23 cellular contexts compared by ENCODE assay signal in genomic region chr5:169270827-169271226, GRCh38. TPM values are rescaled to one million over a fixed set of nuclear protein-coding genes. Genes with fewer than 3 reads are reported as not detected.
DNase-seq lines count a peak whose midpoint lies in the region; ATAC-seq and TF ChIP-seq lines count a peak whose summit lies in the region.
"Had no signal": no experiment of that assay in that cellular context is flagged by ENCODE, and none has a peak within 500 bp of the region (broad histone marks: within the 10 kb centered on the region; RNA-seq: fewer than 3 reads in every experiment).

No MANE protein-coding gene starts in this region.

- peak overlapping the region; percentile 90 for H3K27ac Mint-ChIP-seq in Caco-2 (ENCODE audit: unreplicated experiment)
- H3K27ac Mint-ChIP-seq: CD4-positive, CD25-positive, alpha-beta regulatory T cell had no signal

- H3K9me3 Mint-ChIP-seq in Caco-2 (ENCODE audit: unreplicated experiment) = peaks cover 19% of the 10 kb centered on the region
- H3K9me3 Mint-ChIP-seq: CD4-positive, CD25-positive, alpha-beta regulatory T cell had no signal

- no peak overlapping the region for H3K4me3 Mint-ChIP-seq in Caco-2 (ENCODE audit: unreplicated experiment)
- H3K4me3 Mint-ChIP-seq: CD4-positive, CD25-positive, alpha-beta regulatory T cell had no signal

- no peaks in the 10 kb centered on the region for H4K20me1 ChIP-seq in OCI-LY3 (ENCODE audit: insufficient read depth, low read length)

- no peaks in the 10 kb centered on the region for H3K27me3 Mint-ChIP-seq in Caco-2 (ENCODE audit: insufficient read depth, unreplicated experiment)

- no TSS peak for BruUV-seq in Caco-2 (replicated peaks; lab: Mats Ljungman, UMichigan)

- WGBS in heart left ventricle, 4 donors = 82 to 85% (median 84%) methylated on average over 3 of the region's 3 CpGs

- H3K4me3 ChIP-seq in BE2C (ENCODE audit: low read depth, low read length) = no peak overlapping the region
- no peak overlapping the region for H3K4me3 ChIP-seq in Caco-2 (ENCODE audit: low read depth, low read length)
- H3K4me3 ChIP-seq in OCI-LY3 (ENCODE audit: low read length) = no peak overlapping the region
- H3K4me3 ChIP-seq in MG63 = no peak overlapping the region
- H3K4me3 ChIP-seq in heart left ventricle = no peak overlapping the region

- H3K27me3 ChIP-seq in BE2C = no peaks in the 10 kb centered on the region
- no peaks in the 10 kb centered on the region for H3K27me3 ChIP-seq in Caco-2 (replicated peaks; ENCODE audit: control insufficient read depth, insufficient read depth, low read length)
- H3K27me3 ChIP-seq in OCI-LY3 (ENCODE audit: low read depth, low read length) = peaks cover 18% of the 10 kb centered on the region; the same call in 1 of the 2 replicates
- H3K27me3 ChIP-seq in foreskin keratinocyte = no peaks in the 10 kb centered on the region
- no peaks in the 10 kb centered on the region for H3K27me3 ChIP-seq in MG63
- no peaks in the 10 kb centered on the region for H3K27me3 ChIP-seq in heart left ventricle

- H3K79me2 ChIP-seq in OCI-LY3 (ENCODE audit: low read length) = no peaks in the 10 kb centered on the region

- TF ChIP-seq CTCF in BE2C (IDR thresholded peaks at IDR 0.05; ENCODE audit: low read depth, low read length) (peak; percentile 34), Caco-2 (IDR thresholded peaks at IDR 0.05; ENCODE audit: insufficient read depth in 1 of 2, low read depth in 1 of 2, low read length in 1 of 2, severe bottlenecking in 1 of 2, unreplicated experiment in 1 of 2) (no peak), OCI-LY3 (IDR thresholded peaks at IDR 0.05; ENCODE audit: low read depth, low read length) (peak; percentile 23; the same call in 1 of the 2 replicates), foreskin keratinocyte (conservative IDR thresholded peaks at IDR 0.05) (peak; percentile 28), heart left ventricle (IDR thresholded peaks at IDR 0.05) (no peak)

- H3K9ac ChIP-seq in OCI-LY3 (ENCODE audit: low read length) = no peak overlapping the region

- ATAC-seq in foreskin keratinocyte (no peak), heart left ventricle (no peak)
- ATAC-seq: HepG2 had no signal

- no peak for TF ChIP-seq POLR2A in heart left ventricle (IDR thresholded peaks at IDR 0.05)

- H3K36me3 ChIP-seq in BE2C = peaks cover 8% of the 10 kb centered on the region
- H3K36me3 ChIP-seq in Caco-2 (ENCODE audit: control insufficient read depth, insufficient read depth, low read length) = no peaks in the 10 kb centered on the region
- no peaks in the 10 kb centered on the region for H3K36me3 ChIP-seq in OCI-LY3 (replicated peaks; ENCODE audit: low read depth, low read length)
- H3K36me3 ChIP-seq in MG63 = no peaks in the 10 kb centered on the region
- no peaks in the 10 kb centered on the region for H3K36me3 ChIP-seq in heart left ventricle

- H3K4me1 ChIP-seq in BE2C (peaks cover 16% of the 10 kb centered on the region), Caco-2 (peaks cover 60% of the 10 kb centered on the region), OCI-LY3 (ENCODE audit: low read length) (no peaks in the 10 kb centered on the region), foreskin keratinocyte (peaks cover 11% of the 10 kb centered on the region), heart left ventricle (no peaks in the 10 kb centered on the region)

- CTCF ChIA-PET in Caco-2 (lab: Charles Lee) = interaction anchor here (0.8 kb wide), 1 partner anchor 277 kb away, joined by 3 read pairs; no protein-coding TSS in a partner anchor

- H3K9me3 ChIP-seq in BE2C (no peaks in the 10 kb centered on the region; the same call in 1 of the 2 replicates), Caco-2 (peaks cover 3% of the 10 kb centered on the region; the same call in 1 of the 2 replicates), OCI-LY3 (ENCODE audit: insufficient read depth, low read length) (no peaks in the 10 kb centered on the region), MG63 (no peaks in the 10 kb centered on the region), heart left ventricle (no peaks in the 10 kb centered on the region)

- POLR2A ChIA-PET in Caco-2 (lab: Charles Lee) = no interaction called here

- no peak overlapping the region for H2AFZ ChIP-seq in OCI-LY3 (ENCODE audit: low read depth, low read length)

- H3K36me3 Mint-ChIP-seq in Caco-2 (ENCODE audit: insufficient read depth, unreplicated experiment) = peaks cover 23% of the 10 kb centered on the region
- H3K36me3 Mint-ChIP-seq: CD4-positive, CD25-positive, alpha-beta regulatory T cell had no signal

- DNase-seq in BE2C (no peak), Caco-2 (no peak), foreskin keratinocyte (no peak), MG63 (no peak), heart left ventricle (no peak), NCI-H2227 (lab: John Stamatoyannopoulos, UW; ENCODE audit: unreplicated experiment) (no peak)
- DNase-seq: AML-193; CD4-positive, CD25-positive, alpha-beta regulatory T cell; COR-L47; DMS53; HCEC 1CT; KG1; NCI-H187; NCI-H2107; NCI-H510A; NCI-H748 treated with DMSO at 0.1 percent for 48 hours; NK-92 treated with Interleukin-12 subunit alpha and Interleukin-12 subunit beta, amount 100 ng/mL, for 24 hours; SHP77 treated with DMSO at 0.1 percent for 48 hours; T1000 had no signal

- H3K27ac ChIP-seq in OCI-LY3 (ENCODE audit: low read length) = no peak overlapping the region
- H3K27ac ChIP-seq in foreskin keratinocyte = no peak overlapping the region
- H3K27ac ChIP-seq in heart left ventricle = no peak overlapping the region

- H3K4me1 Mint-ChIP-seq in Caco-2 (ENCODE audit: low read depth, unreplicated experiment) = peaks cover 66% of the 10 kb centered on the region
- H3K4me1 Mint-ChIP-seq: CD4-positive, CD25-positive, alpha-beta regulatory T cell had no signal

- intact Hi-C loops in Caco-2 (cut with micrococcal nuclease; ENCODE audit: unreplicated experiment) = loop anchor here (5.0 kb wide), 1 partner anchor 276 kb away; no protein-coding TSS in a partner anchor
- intact Hi-C loops in heart left ventricle (cut with DNase I) = no loop called here

- H3K4me2 ChIP-seq in OCI-LY3 (ENCODE audit: low read length) = no peak overlapping the region

RNA-seq across cellular contexts. Expression of gene SLIT3, which starts 30.1 kb away (rescaled TPM):
- polyA plus RNA-seq in BE2C (2012; ENCODE audit: insufficient read depth, insufficient read length, low read depth) = 121 TPM
- 2.0 and 2.1 TPM in 2 replicates for total RNA-seq in Caco-2 (2022)
- 5.6 and 9.9 TPM in 2 replicates for total RNA-seq in foreskin keratinocyte
- 3.9 and 4.9 TPM in 2 replicates for polyA plus RNA-seq in foreskin keratinocyte
- total RNA-seq in MG63 (2014; rRNA removed; shearing (Covaris generic); ENCODE audit: low replicate concordance) = 6.3 and 8.0 TPM in 2 replicates
- 10 to 100 TPM in 8 of 9 donors, 1 to 10 TPM in 1; 5.2 to 40.3 (median 16.5) TPM for total RNA-seq in heart left ventricle
- polyA plus RNA-seq in heart left ventricle = 1 to 10 TPM; 2.3 to 2.5 TPM
- total RNA-seq: CD4-positive, CD25-positive, alpha-beta regulatory T cell; HepG2; OCI-LY7; T-helper 1 cell treated with Interleukin-12 subunit alpha and Interleukin-12 subunit beta and Interleukin-4 antibody, amounts not matched to agents 30 ng/mL and 1 ng/mL, for 36 hours had no signal
- polyA plus RNA-seq: CD4-positive, CD25-positive, alpha-beta regulatory T cell; HepG2 had no signal

Comparison
In these comparisons a context has a peak if more than half of its experiments do, and no peak if none do; other contexts are left out.
1. CTCF ChIP-seq: peak in BE2C (single experiment), OCI-LY3 (single experiment) and foreskin keratinocyte (single experiment); none in Caco-2 (0 of 2) and heart left ventricle (0 of 12).